In genomic region chr1:95183952-95184351, GRCh38 we compare ENCODE assay signal across 15 cellular contexts. TPM values are rescaled to one million over a fixed set of nuclear protein-coding genes. Genes with fewer than 3 reads are reported as not detected.
DNase-seq lines count a peak whose midpoint lies in the region; ATAC-seq lines count a peak whose summit lies in the region.
"Had no signal": no experiment of that assay in that cellular context is flagged by ENCODE, and none has a peak within 500 bp of the region (broad histone marks: within the 10 kb centered on the region; RNA-seq: fewer than 3 reads in every experiment).

No MANE protein-coding gene starts in this region.

- H3K27ac ChIP-seq in caudate nucleus (ENCODE audit: low read depth, low read length): peak overlapping the region; percentile 27

- DNase-seq in left ventricle myocardium superior (no peak), left cardiac atrium (no peak), caudate nucleus (lab: John Stamatoyannopoulos, UW) (no peak), midbrain (lab: John Stamatoyannopoulos, UW) (peak; percentile 34)
- no peak for DNase-seq in activated T-cell treated with anti-CD3 and anti-CD28 coated beads, Interleukin-2, amount 50 U/mL, for 1 hour
- DNase-seq: ACHN; C1 segment of cervical spinal cord; Calu3; CD4-positive, alpha-beta T cell; DMS79; GOT3; H9 had no signal

- peak; percentile 29 for ATAC-seq in left ventricle myocardium superior
- ATAC-seq in left cardiac atrium: no peak
- ATAC-seq in GM19463 (IDR thresholded peaks at IDR 0.05; ENCODE audit: unreplicated experiment): no peak
- ATAC-seq in HG02798 (IDR thresholded peaks at IDR 0.05; ENCODE audit: poor library complexity, unreplicated experiment): no peak
- ATAC-seq: GM12878 had no signal

- intact Hi-C loops in left ventricle myocardium superior (cut with micrococcal nuclease) (no loop called here), left cardiac atrium (cut with DNase I) (no loop called here)

RNA-seq across cellular contexts. Expression of gene RWDD3, which starts 50.1 kb away (rescaled TPM):
- total RNA-seq in left ventricle myocardium superior: 15.9 TPM
- total RNA-seq in left cardiac atrium: 10 to 100 TPM; 12.3 to 17.7 TPM
